Comparison of ENCODE assay signal across 8 cellular contexts in genomic region chr2:27409321-27410073, GRCh38. TPM values are rescaled to one million over a fixed set of nuclear protein-coding genes. Genes with fewer than 3 reads are reported as not detected.
A peak's percentile ranks its signal among the peaks of the same experiment; 100 is the strongest.
DNase-seq lines count a peak whose midpoint lies in the region; ATAC-seq and TF ChIP-seq lines count a peak whose summit lies in the region.

TSS of gene PPM1G (minus strand) at chr2:27409591. CDS start at chr2:27409422, 169 bp downstream.

- peak; percentile 92 for DNase-seq in DMS153 (lab: John Stamatoyannopoulos, UW)
- DNase-seq in OCI-M2 (lab: John Stamatoyannopoulos, UW; ENCODE audit: unreplicated experiment): peak; percentile 63
- peak; percentile 95 for DNase-seq in activated T-cell treated with anti-CD3 and anti-CD28 coated beads for 4 hours
- peak; percentile 97 for DNase-seq in epithelial cell of esophagus (ENCODE audit: low read depth)
- DNase-seq in mucosa of descending colon: peak; percentile 97 to 99 (median 98)
- peak; percentile 95 for DNase-seq in stimulated activated CD8-positive, alpha-beta memory T cell treated with anti-CD3 and anti-CD28 coated beads, Interleukin-4, amount 100 ng/mL, for 24 hours (ENCODE audit: low read depth)

- TF ChIP-seq EP300 in Ishikawa (IDR thresholded peaks at IDR 0.05; ENCODE audit: borderline replicate concordance): peak; percentile 5; the same call in 1 of the 2 replicates

- intact Hi-C loops in mucosa of descending colon (cut with DNase I, micrococcal nuclease): no loop called here

- no peak for TF ChIP-seq RAD21 in Ishikawa (IDR thresholded peaks at IDR 0.05; ENCODE audit: low read depth)

- no peak for TF ChIP-seq CTCF in epithelial cell of esophagus (IDR thresholded peaks at IDR 0.05; ENCODE audit: insufficient read depth, low read depth, low read length, missing control alignments)
- no peak for TF ChIP-seq CTCF in mucosa of descending colon (IDR thresholded peaks at IDR 0.05)

- H3K9me3 ChIP-seq in mucosa of descending colon: no peaks in the 10 kb centered on the region

- ATAC-seq in GM21576 (IDR thresholded peaks at IDR 0.05; ENCODE audit: unreplicated experiment): peak; percentile 94
- ATAC-seq in mucosa of descending colon: peak; percentile 99

- H3K4me1 ChIP-seq in mucosa of descending colon (ENCODE audit: low read depth): peaks cover 15% of the 10 kb centered on the region

- no peaks in the 10 kb centered on the region for H3K36me3 ChIP-seq in mucosa of descending colon (ENCODE audit: low read depth)

- H3K4me3 ChIP-seq in epithelial cell of esophagus (ENCODE audit: low read length) (peak within 1 kb of the TSS; percentile 90), mucosa of descending colon (peak within 1 kb of the TSS; percentile 71)

TF ChIP-seq in Ishikawa, 13 proteins besides CTCF, POLR2A, EP300 and RAD21:
- TF ChIP-seq TAF1 (IDR thresholded peaks at IDR 0.05; ENCODE audit: low read depth): peak; percentile 96
- peak; percentile 94 for TF ChIP-seq MAX (IDR thresholded peaks at IDR 0.05)
- TF ChIP-seq REST (IDR thresholded peaks at IDR 0.05; ENCODE audit: low read depth): no peak
- 0 out of 2 replicates have a peak, but pooled peaks have one; percentile 9 for TF ChIP-seq NFIC (IDR thresholded peaks at IDR 0.05)
- TF ChIP-seq ZBTB7A (IDR thresholded peaks at IDR 0.05; ENCODE audit: low read depth): no peak
- TF ChIP-seq YY1 (IDR thresholded peaks at IDR 0.05; ENCODE audit: low read depth): peak; percentile 65; the same call in 1 of the 2 replicates
- peak; percentile 21; the same call in 1 of the 2 replicates for TF ChIP-seq TCF12 (IDR thresholded peaks at IDR 0.05; ENCODE audit: low read depth)
- no peak for TF ChIP-seq CEBPB (IDR thresholded peaks at IDR 0.05)
- no peak for TF ChIP-seq TEAD4 (IDR thresholded peaks at IDR 0.05)
TF ChIP-seq in Ishikawa: peak in this region for 5.

RNA-seq across cellular contexts. Expression of gene PPM1G, which starts in this region (rescaled TPM):
- 10 to 100 TPM; 53.4 to 64.1 (median 59.6) TPM for total RNA-seq in mucosa of descending colon

Comparison
In these comparisons a context has a peak if more than half of its experiments do, and no peak if none do; other contexts are left out.
1. Peak in every context shown above with its lines: DNase-seq, ATAC-seq and H3K4me3 ChIP-seq.